8 cellular contexts compared by ENCODE assay signal in the genomic region with DNA sequence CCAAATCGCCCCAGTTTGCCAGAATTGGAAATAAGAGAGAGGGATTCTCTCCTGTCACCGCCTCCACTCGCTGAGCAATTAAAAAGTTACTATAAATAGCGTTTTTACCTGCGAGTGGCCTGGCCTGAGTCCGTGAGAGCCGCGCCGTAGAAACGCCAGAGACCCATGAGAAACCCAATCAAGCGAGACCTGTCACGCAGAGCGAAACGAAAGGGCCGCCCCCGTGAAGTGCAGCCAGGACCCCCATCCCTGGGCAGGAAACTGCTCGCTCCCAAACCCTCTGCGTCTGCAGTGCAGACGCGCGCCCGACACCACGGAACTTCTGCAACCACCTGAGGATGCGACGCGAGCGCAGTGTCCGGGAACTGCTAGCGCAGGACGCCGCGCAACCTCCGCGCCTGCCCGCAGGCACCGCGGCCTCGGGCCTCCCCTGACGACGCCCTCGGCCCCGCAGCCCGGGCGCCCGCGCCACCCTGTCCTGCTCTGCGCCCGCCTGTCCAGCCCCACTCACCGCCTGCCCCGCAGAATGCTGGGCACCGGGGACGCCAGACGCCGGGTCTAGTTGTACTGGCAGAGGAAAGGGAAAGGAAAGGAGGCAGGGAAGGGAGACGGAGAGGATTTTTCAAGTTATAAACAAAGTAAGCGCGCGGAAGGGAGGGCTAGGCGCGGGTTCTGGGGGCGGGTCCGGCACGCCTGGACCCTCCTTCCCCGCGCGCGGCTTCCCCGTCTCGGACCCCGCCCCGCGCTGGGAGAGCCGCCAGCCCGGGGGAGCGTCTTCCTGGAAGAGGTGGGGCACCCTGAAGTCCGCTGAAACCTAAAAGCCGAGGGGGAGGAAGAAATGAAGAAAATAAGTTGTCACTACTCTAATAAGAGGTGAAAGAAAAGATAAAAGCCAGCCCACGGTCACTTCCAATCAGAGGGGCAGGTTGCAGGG. TPM values are rescaled to one million over a fixed set of nuclear protein-coding genes. Genes with fewer than 3 reads are reported as not detected.
DNase-seq lines count a peak whose midpoint lies in the region; ATAC-seq and TF ChIP-seq lines count a peak whose summit lies in the region.

A gene with protein sequence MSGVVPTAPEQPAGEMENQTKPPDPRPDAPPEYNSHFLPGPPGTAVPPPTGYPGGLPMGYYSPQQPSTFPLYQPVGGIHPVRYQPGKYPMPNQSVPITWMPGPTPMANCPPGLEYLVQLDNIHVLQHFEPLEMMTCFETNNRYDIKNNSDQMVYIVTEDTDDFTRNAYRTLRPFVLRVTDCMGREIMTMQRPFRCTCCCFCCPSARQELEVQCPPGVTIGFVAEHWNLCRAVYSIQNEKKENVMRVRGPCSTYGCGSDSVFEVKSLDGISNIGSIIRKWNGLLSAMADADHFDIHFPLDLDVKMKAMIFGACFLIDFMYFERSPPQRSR (minus strand): TSS at position 657 of the 934 bp plus-strand sequence. CDS start 29,034 bp downstream, outside the sequence.

- H3K4me3 Mint-ChIP-seq in activated T-helper 2 cell treated with anti-CD3 and anti-CD28 coated beads, Interferon-gamma antibody, Interleukin-2, Interleukin-4, amounts not matched to agents 10 μg/mL and 5 μg/mL and 100 μg/mL, durations not matched to agents 14 hours and 24 hours and 36 hours (ENCODE audit: low read depth): peak within 1 kb of the TSS; percentile 72
- peak within 1 kb of the TSS; percentile 59 to 84 (median 73) for H3K4me3 Mint-ChIP-seq in naive thymus-derived CD8-positive, alpha-beta T cell

- peak within 1 kb of the TSS; percentile 25 for H3K27ac ChIP-seq in foreskin keratinocyte

- intact Hi-C loops in activated T-helper 2 cell treated with anti-CD3 and anti-CD28 coated beads, Interferon-gamma antibody, Interleukin-2, Interleukin-4, amounts not matched to agents 10 μg/mL and 5 μg/mL and 100 μg/mL, durations not matched to agents 14 hours and 24 hours and 36 hours (cut with micrococcal nuclease): no loop called here

- H3K27me3 Mint-ChIP-seq in activated T-helper 2 cell treated with anti-CD3 and anti-CD28 coated beads, Interferon-gamma antibody, Interleukin-2, Interleukin-4, amounts not matched to agents 10 μg/mL and 5 μg/mL and 100 μg/mL, durations not matched to agents 14 hours and 24 hours and 36 hours (ENCODE audit: low read depth): peaks cover 45% of the 10 kb centered on the region
- H3K27me3 Mint-ChIP-seq in naive thymus-derived CD8-positive, alpha-beta T cell: peaks cover 24 to 73% (median 33%) of the 10 kb centered on the region in 5 donors

- peaks cover 7% of the 10 kb centered on the region for H3K4me1 Mint-ChIP-seq in activated T-helper 2 cell treated with anti-CD3 and anti-CD28 coated beads, Interferon-gamma antibody, Interleukin-2, Interleukin-4, amounts not matched to agents 10 μg/mL and 5 μg/mL and 100 μg/mL, durations not matched to agents 14 hours and 24 hours and 36 hours (ENCODE audit: low read depth)
- peaks cover 0 to 10% (median 7%) of the 10 kb centered on the region in 4 donors for H3K4me1 Mint-ChIP-seq in naive thymus-derived CD8-positive, alpha-beta T cell

- DNase-seq in D341Med (ENCODE audit: low spot score) (peak; percentile 71), LHCN-M2 (ENCODE audit: low read depth) (peak; percentile 71), foreskin keratinocyte (peak; percentile 9 to 28), T-helper 9 cell (no peak)
- no peak for DNase-seq in activated T-helper 2 cell treated with anti-CD3 and anti-CD28 coated beads, Interferon-gamma antibody, Interleukin-2, Interleukin-4, amounts not matched to agents 10 μg/mL and 5 μg/mL and 100 μg/mL, durations not matched to agents 14 hours and 24 hours and 36 hours (ENCODE audit: low spot score)
- peak in 2 of 10 donors; percentile 3 to 4 for DNase-seq in naive thymus-derived CD8-positive, alpha-beta T cell

- TF ChIP-seq CTCF in foreskin keratinocyte (conservative IDR thresholded peaks at IDR 0.05): no peak

- H3K4me1 ChIP-seq in foreskin keratinocyte: no peaks in the 10 kb centered on the region

- POLR2A ChIA-PET in naive thymus-derived CD8-positive, alpha-beta T cell (lab: Charles Lee): no interaction called here

- ATAC-seq in GM19463 (IDR thresholded peaks at IDR 0.05; ENCODE audit: unreplicated experiment): peak; percentile 67
- peak; percentile 89 for ATAC-seq in foreskin keratinocyte
- ATAC-seq in naive thymus-derived CD8-positive, alpha-beta T cell: peak in 1 of 2 donors; percentile 61
- ATAC-seq in HG03571 (IDR thresholded peaks at IDR 0.05; ENCODE audit: unreplicated experiment): no peak

- H3K27ac Mint-ChIP-seq in activated T-helper 2 cell treated with anti-CD3 and anti-CD28 coated beads, Interferon-gamma antibody, Interleukin-2, Interleukin-4, amounts not matched to agents 10 μg/mL and 5 μg/mL and 100 μg/mL, durations not matched to agents 14 hours and 24 hours and 36 hours: no peak within 1 kb of the TSS
- H3K27ac Mint-ChIP-seq in naive thymus-derived CD8-positive, alpha-beta T cell: peak within 1 kb of the TSS in 1 of 10 donors; percentile 21

- no peaks in the 10 kb centered on the region for H3K36me3 Mint-ChIP-seq in activated T-helper 2 cell treated with anti-CD3 and anti-CD28 coated beads, Interferon-gamma antibody, Interleukin-2, Interleukin-4, amounts not matched to agents 10 μg/mL and 5 μg/mL and 100 μg/mL, durations not matched to agents 14 hours and 24 hours and 36 hours (ENCODE audit: low read depth)
- H3K36me3 Mint-ChIP-seq in naive thymus-derived CD8-positive, alpha-beta T cell: peaks cover 0 to 14% (median 3%) of the 10 kb centered on the region in 3 donors

- no peaks in the 10 kb centered on the region for H3K27me3 ChIP-seq in foreskin keratinocyte

- H3K9me3 Mint-ChIP-seq in activated T-helper 2 cell treated with anti-CD3 and anti-CD28 coated beads, Interferon-gamma antibody, Interleukin-2, Interleukin-4, amounts not matched to agents 10 μg/mL and 5 μg/mL and 100 μg/mL, durations not matched to agents 14 hours and 24 hours and 36 hours: no peaks in the 10 kb centered on the region
- H3K9me3 Mint-ChIP-seq in naive thymus-derived CD8-positive, alpha-beta T cell: peaks cover 0 to 22% (median 2%) of the 10 kb centered on the region in 9 donors

RNA-seq across cellular contexts. Expression of the gene that starts here (rescaled TPM):
- total RNA-seq in LHCN-M2 (2014; rRNA removed) (3.1 and 4.1 TPM in 2 replicates), foreskin keratinocyte (0.82 and 1.1 TPM in 2 replicates)
- polyA plus RNA-seq in LHCN-M2 (2012): 3.4 TPM
- total RNA-seq in activated T-helper 2 cell treated with anti-CD3 and anti-CD28 coated beads, Interferon-gamma antibody, Interleukin-2, Interleukin-4, amounts not matched to agents 10 μg/mL and 5 μg/mL and 100 μg/mL, durations not matched to agents 14 hours and 24 hours and 36 hours: not detected in 2 replicates
- 0.23 and 0.28 TPM in 2 replicates for polyA plus RNA-seq in foreskin keratinocyte
- not detected for total RNA-seq in naive thymus-derived CD8-positive, alpha-beta T cell
- polyA plus RNA-seq in naive thymus-derived CD8-positive, alpha-beta T cell: not detected

Comparison
In these comparisons a context has a peak if more than half of its experiments do, and no peak if none do; other contexts are left out.
1. DNase-seq: peak in D341Med (single experiment), LHCN-M2 (single experiment) and foreskin keratinocyte (2 of 2); none in activated T-helper 2 cell treated with anti-CD3 and anti-CD28 coated beads, Interferon-gamma antibody, Interleukin-2, Interleukin-4, amounts not matched to agents 10 μg/mL and 5 μg/mL and 100 μg/mL, durations not matched to agents 14 hours and 24 hours and 36 hours (single experiment) and T-helper 9 cell (single experiment).